In the genomic region with DNA sequence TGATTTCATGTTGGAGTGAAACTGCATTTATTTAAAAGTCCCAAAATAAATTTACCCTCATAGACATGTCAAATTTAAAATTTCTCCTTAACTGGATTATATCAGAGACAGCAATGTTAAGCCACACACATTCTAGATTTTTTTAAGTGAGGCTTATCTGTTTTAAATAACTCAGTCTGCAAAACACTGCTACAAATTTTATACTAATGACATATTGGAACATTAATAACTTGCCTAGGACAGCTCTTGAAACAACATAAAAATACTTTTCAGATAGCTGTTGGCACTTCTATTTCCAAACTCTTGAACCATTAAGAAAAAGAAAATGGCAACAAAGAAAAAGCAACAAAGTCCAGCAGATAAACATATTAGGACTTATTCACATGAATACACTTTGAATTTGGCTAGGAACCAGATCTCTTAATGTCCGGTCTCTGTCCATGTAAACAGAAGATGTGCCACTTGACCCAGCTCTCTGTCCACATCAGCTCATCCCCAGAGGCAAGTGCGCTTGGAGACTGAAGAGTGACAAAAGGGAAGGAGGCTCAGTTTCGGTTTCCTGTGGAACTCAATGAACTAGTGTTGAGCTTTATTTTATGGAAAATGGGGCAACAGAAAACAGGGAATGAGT, we compare ENCODE assay signal across 15 cellular contexts.
"Had no signal": no experiment of that assay in that cellular context is flagged by ENCODE, and none has a peak within 500 bp of the region (broad histone marks: within the 10 kb centered on the region; RNA-seq: fewer than 3 reads in every experiment).

No MANE protein-coding gene starts in this region.

- H3K27ac ChIP-seq: esophagus squamous epithelium, foreskin keratinocyte, left lung, parathyroid adenoma had no signal

- ATAC-seq: foreskin keratinocyte, left lung had no signal

- H3K4me3 ChIP-seq: esophagus squamous epithelium, left lung, stomach had no signal

- H3K27me3 ChIP-seq: esophagus squamous epithelium, foreskin keratinocyte, left lung, stomach had no signal

- DNase-seq: activated CD4-positive, alpha-beta memory T cell treated with anti-CD3 and anti-CD28 coated beads, Interleukin-2, amount 10 ng/mL, durations not matched to agents 7 days and 5 days; activated CD4-positive, alpha-beta T cell treated with anti-CD3 and anti-CD28 coated beads for 1 hour; activated gamma-delta T cell; activated naive CD8-positive, alpha-beta T cell treated with anti-CD3 and anti-CD28 coated beads, Interleukin-2, amount 10 ng/mL, durations not matched to agents 7 days and 5 days; activated T-cell treated with anti-CD3 and anti-CD28 coated beads, Interleukin-2, amount 50 U/mL, for 48 hours; anterior cingulate cortex; esophagus squamous epithelium; foreskin keratinocyte; head of caudate nucleus; left lung; naive B cell; small intestine; stomach; T-helper 9 cell had no signal

- H3K36me3 ChIP-seq: esophagus squamous epithelium, left lung, stomach had no signal

- H3K4me1 ChIP-seq: esophagus squamous epithelium, foreskin keratinocyte, left lung, parathyroid adenoma, stomach had no signal
